Comparison of ENCODE assay signal across 8 cellular contexts in genomic region chr17:4074831-4075495, GRCh38.
DNase-seq lines count a peak whose midpoint lies in the region; ATAC-seq and TF ChIP-seq lines count a peak whose summit lies in the region.

No MANE protein-coding gene starts in this region.

- no TSS peak for BruUV-seq in A673 (replicated peaks; lab: Mats Ljungman, UMichigan)

- H3K9me3 Mint-ChIP-seq in activated CD8-positive, alpha-beta T cell treated with anti-CD3 and anti-CD28 coated beads for 36 hours, result no peaks in the 10 kb centered on the region

- TF ChIP-seq CTCF in A673 (conservative IDR thresholded peaks at IDR 0.05; ENCODE audit: low read depth, low read length) (peak; percentile 83), HEK293 (tag by site-specific recombination; IDR thresholded peaks at IDR 0.05) (0 out of 2 replicates have a peak, but pooled peaks have one; percentile 38), NB4 (IDR thresholded peaks at IDR 0.05; ENCODE audit: low read depth, low read length) (peak; percentile 67)
- peak; percentile 80 for TF ChIP-seq CTCF in activated CD8-positive, alpha-beta T cell treated with anti-CD3 and anti-CD28 coated beads for 36 hours (IDR thresholded peaks at IDR 0.05)

- H3K4me1 Mint-ChIP-seq in activated CD8-positive, alpha-beta T cell treated with anti-CD3 and anti-CD28 coated beads for 36 hours (ENCODE audit: low read depth), result no peaks in the 10 kb centered on the region

- no peaks in the 10 kb centered on the region for H3K4me1 ChIP-seq in A673 (ENCODE audit: insufficient read depth, low read length, poor library complexity, severe bottlenecking)
- H3K4me1 ChIP-seq in HEK293 (ENCODE audit: control insufficient read depth, insufficient read depth, low read length), result no peaks in the 10 kb centered on the region
- H3K4me1 ChIP-seq in skeletal muscle tissue (ENCODE audit: control insufficient read depth in 3 of 3, insufficient read depth in 3 of 3, low read length in 3 of 3), result peaks cover 9 to 21% (median 14%) of the 10 kb centered on the region in 3 donors

- no peak for TF ChIP-seq POLR2A in NB4 (IDR thresholded peaks at IDR 0.05; ENCODE audit: extremely low read depth, insufficient read length)

- peak; percentile 75 for ATAC-seq in activated CD8-positive, alpha-beta T cell treated with anti-CD3 and anti-CD28 coated beads for 36 hours
- ATAC-seq in left ventricle myocardium superior, result peak; percentile 71

- no peak overlapping the region for H3K4me3 ChIP-seq in A673 (ENCODE audit: low read depth, low read length, poor library complexity, severe bottlenecking)
- no peak overlapping the region for H3K4me3 ChIP-seq in HEK293 (ENCODE audit: low read depth, low read length)
- no peak overlapping the region for H3K4me3 ChIP-seq in NB4 (ENCODE audit: low read depth, low read length)
- H3K4me3 ChIP-seq in skeletal muscle tissue (ENCODE audit: low read length in 3 of 3), result peak overlapping the region in 1 of 3 donors; percentile 34

- CTCF ChIA-PET in A673 (lab: Charles Lee) (interaction anchor here (0.7 kb wide), 1 partner anchor 812 kb away, joined by 3 read pairs; no protein-coding TSS in a partner anchor), HEK293 (lab: Yijun Ruan, JAX) (interaction anchor here (0.5 to 4.1 kb wide), 44 partner anchors 8 to 1890 kb away, joined by 3 to 33 read pairs (median 4); partner anchors contain the start of genes CHRNE and P2RX1)
- CTCF ChIA-PET in activated CD8-positive, alpha-beta T cell treated with anti-CD3 and anti-CD28 coated beads for 36 hours (lab: Charles Lee), result interaction anchor here (0.6 to 3.7 kb wide), 30 partner anchors 9 to 337 kb away, joined by 3 to 18 read pairs (median 4); partner anchors contain the start of gene P2RX1

- POLR2A ChIA-PET in A673 (lab: Charles Lee; ENCODE audit: low non-redundant PET), result interaction anchor here (0.7 kb wide), 1 partner anchor 214 kb away, joined by 3 read pairs; no protein-coding TSS in a partner anchor
- POLR2A ChIA-PET in HEK293 (lab: Yijun Ruan, JAX), result interaction anchor here (0.7 kb wide), 1 partner anchor 95 kb away, joined by 3 read pairs; no protein-coding TSS in a partner anchor
- POLR2A ChIA-PET in activated CD8-positive, alpha-beta T cell treated with anti-CD3 and anti-CD28 coated beads for 36 hours (lab: Charles Lee), result interaction anchor here (0.5 to 1.2 kb wide), 5 partner anchors 10 to 589 kb away, joined by 3 read pairs; no protein-coding TSS in a partner anchor

- peaks cover 34% of the 10 kb centered on the region for H3K36me3 Mint-ChIP-seq in activated CD8-positive, alpha-beta T cell treated with anti-CD3 and anti-CD28 coated beads for 36 hours (ENCODE audit: low read depth)

- peak overlapping the region in 1 of 3 donors; percentile 27 for H3K9ac ChIP-seq in skeletal muscle tissue (ENCODE audit: low read depth in 1 of 3, low read length in 3 of 3)

- H3K27me3 Mint-ChIP-seq in activated CD8-positive, alpha-beta T cell treated with anti-CD3 and anti-CD28 coated beads for 36 hours, result no peaks in the 10 kb centered on the region

- H3K27ac Mint-ChIP-seq in activated CD8-positive, alpha-beta T cell treated with anti-CD3 and anti-CD28 coated beads for 36 hours, result no peak overlapping the region

- no peak overlapping the region for H3K27ac ChIP-seq in A673 (ENCODE audit: low read depth, low read length, poor library complexity, severe bottlenecking)
- no peak overlapping the region for H3K27ac ChIP-seq in HEK293 (ENCODE audit: extremely low read depth, low read depth, low read length)
- H3K27ac ChIP-seq in skeletal muscle tissue (ENCODE audit: low read depth, low read length), result peak overlapping the region; percentile 71

- H3K36me3 ChIP-seq in A673 (ENCODE audit: insufficient read depth, low read length, poor library complexity, severe bottlenecking) (peaks cover 58% of the 10 kb centered on the region), HEK293 (ENCODE audit: control insufficient read depth in 2 of 2, insufficient read depth in 1 of 2, low read length in 2 of 2) (peaks cover 55 to 93% of the 10 kb centered on the region in 2 experiments), skeletal muscle tissue (ENCODE audit: control insufficient read depth in 3 of 3, insufficient read depth in 3 of 3, low read length in 3 of 3) (peaks cover 60 to 89% (median 70%) of the 10 kb centered on the region in 3 donors)

- H3K9me3 ChIP-seq in A673 (ENCODE audit: low read depth, low read length, poor library complexity, severe bottlenecking) (no peaks in the 10 kb centered on the region), HEK293 (ENCODE audit: control insufficient read depth, insufficient read depth, low read depth, low read length) (no peaks in the 10 kb centered on the region), skeletal muscle tissue (ENCODE audit: control insufficient read depth in 3 of 3, low read length in 3 of 3) (no peaks in the 10 kb centered on the region)

- no peak overlapping the region for H3K4me3 Mint-ChIP-seq in activated CD8-positive, alpha-beta T cell treated with anti-CD3 and anti-CD28 coated beads for 36 hours

- no peaks in the 10 kb centered on the region for H3K27me3 ChIP-seq in A673 (replicated peaks; ENCODE audit: insufficient read depth, low read depth, low read length, poor library complexity)
- no peaks in the 10 kb centered on the region for H3K27me3 ChIP-seq in skeletal muscle tissue (ENCODE audit: control insufficient read depth in 3 of 3, insufficient read depth in 3 of 3, low read length in 3 of 3)

- DNase-seq in A673 (ENCODE audit: low spot score) (peak; percentile 53), GDM1 (lab: John Stamatoyannopoulos, UW) (peak; percentile 3), NB4 (ENCODE audit: low read depth) (peak; percentile 60), left ventricle myocardium superior (no peak), amniotic stem cell (lab: John Stamatoyannopoulos, UW) (no peak)
- no peak for DNase-seq in activated CD8-positive, alpha-beta T cell treated with anti-CD3 and anti-CD28 coated beads for 36 hours

- intact Hi-C loops in A673 (cut with micrococcal nuclease; ENCODE audit: unreplicated experiment), result loop anchor here (10.0 kb wide), 1 partner anchor 160 kb away; the partner anchor contains the start of gene P2RX1
- intact Hi-C loops in activated CD8-positive, alpha-beta T cell treated with anti-CD3 and anti-CD28 coated beads for 36 hours (cut with micrococcal nuclease), result no loop called here
- intact Hi-C loops in left ventricle myocardium superior (cut with micrococcal nuclease), result no loop called here

TF ChIP-seq in HEK293, 187 proteins besides CTCF, POLR2A, EP300 and RAD21:
- TF ChIP-seq BCL6B (tag by site-specific recombination; IDR thresholded peaks at IDR 0.05), result no peak
- no peak for TF ChIP-seq ZNF280C (tag by site-specific recombination; IDR thresholded peaks at IDR 0.05)
- TF ChIP-seq ZNF354C (tag by site-specific recombination; IDR thresholded peaks at IDR 0.05; ENCODE audit: borderline replicate concordance, low read depth), result no peak
- TF ChIP-seq AEBP2 (tag by site-specific recombination; IDR thresholded peaks at IDR 0.05; ENCODE audit: borderline replicate concordance), result no peak
- peak; percentile 62 for TF ChIP-seq ZNF654 (tag by site-specific recombination; IDR thresholded peaks at IDR 0.05; ENCODE audit: low read depth)

Comparison
In these comparisons a context has a peak if more than half of its experiments do, and no peak if none do; other contexts are left out.
1. DNase-seq: peak in A673 (single experiment), GDM1 (single experiment) and NB4 (single experiment); none in activated CD8-positive, alpha-beta T cell treated with anti-CD3 and anti-CD28 coated beads for 36 hours (single experiment), left ventricle myocardium superior (single experiment) and amniotic stem cell (single experiment).
2. Peak in every context shown above with its lines, with median percentiles within 50 percentile points of each other: CTCF ChIP-seq.